Comparison of ENCODE assay signal across 7 cellular contexts in the genomic region with DNA sequence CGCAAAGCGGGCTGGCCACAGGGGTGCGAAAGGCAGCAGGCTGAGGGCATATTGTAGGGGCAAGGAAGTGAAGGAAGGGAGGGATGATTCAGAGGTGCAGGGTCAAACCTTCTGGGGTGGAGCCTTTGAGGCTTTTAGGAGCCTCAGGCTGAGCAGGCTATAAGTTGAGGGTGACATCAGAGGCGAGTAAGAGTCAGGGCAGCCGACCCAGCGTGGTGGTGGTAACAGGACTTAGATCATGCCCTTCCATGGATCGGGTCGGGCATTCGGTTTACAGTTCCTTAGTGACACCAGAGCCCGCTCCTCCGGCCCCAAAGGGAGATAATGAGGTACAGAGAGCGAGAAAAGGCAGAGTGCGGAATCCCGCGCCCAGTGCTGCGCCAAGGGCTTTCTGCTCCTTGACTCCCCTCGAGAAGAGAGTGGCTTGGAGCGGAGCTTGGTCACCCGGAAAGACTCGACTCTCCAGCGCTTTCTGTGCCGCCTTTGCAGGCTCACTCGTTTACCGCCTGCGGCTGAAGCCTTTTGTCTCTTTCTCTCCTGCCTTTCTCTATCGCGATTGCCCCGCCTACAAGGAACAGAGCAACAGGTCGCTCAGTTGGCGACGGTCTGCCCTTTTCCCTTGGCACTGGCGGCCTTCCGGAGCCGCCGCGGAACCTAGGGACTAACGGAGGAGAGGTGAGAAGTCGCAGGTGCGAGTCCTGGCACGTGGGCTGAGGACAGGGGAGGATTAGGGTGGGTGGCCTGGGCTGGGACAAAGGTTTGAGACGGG. TPM values are rescaled to one million over a fixed set of nuclear protein-coding genes. Genes with fewer than 3 reads are reported as not detected.
A peak's percentile ranks its signal among the peaks of the same experiment; 100 is the strongest.
DNase-seq lines count a peak whose midpoint lies in the region; ATAC-seq, FAIRE-seq and TF ChIP-seq lines count a peak whose summit lies in the region.

No MANE protein-coding gene starts in this region.

- H3K4me3 ChIP-seq in SK-N-MC (peak overlapping the region; percentile 81), pancreas (peak overlapping the region in 3 of 4 donors; percentile 7 to 41 (median 23))

- H3K4me1 ChIP-seq in pancreas, result peaks cover 0 to 12% (median 6%) of the 10 kb centered on the region in 3 donors

- in situ Hi-C loops in GM13977 (cut with MboI; ENCODE audit: low pct_unique_long_range_greater_than_20kb, low sequenced_read_pairs, unreplicated experiment), result loop anchor here (25.0 kb wide), 1 partner anchor 89 kb away; no protein-coding TSS in a partner anchor

- H3K27ac ChIP-seq in SK-N-MC (no peak overlapping the region), pancreas (no peak overlapping the region)

- peak overlapping the region; percentile 64 for H3K9ac ChIP-seq in SK-N-MC (ENCODE audit: insufficient read length)

- WGBS in pancreas, 2 donors, result 6 to 7% methylated on average over 41 of the region's 41 CpGs

- intact Hi-C loops in pancreas (cut with DNase I), result no loop called here

- H3K9me3 ChIP-seq in SK-N-MC (ENCODE audit: low read depth, low read length) (no peaks in the 10 kb centered on the region), pancreas (no peaks in the 10 kb centered on the region)

- peak; percentile 56 for DNase-seq in GM13977 (ENCODE audit: low spot score)
- no peak for DNase-seq in SK-N-MC (ENCODE audit: low read depth, low spot score)
- DNase-seq in pancreas, result no peak
- DNase-seq in NCI-H1930 (lab: John Stamatoyannopoulos, UW), result no peak

- TF ChIP-seq CTCF in GM13977 (IDR thresholded peaks at IDR 0.05; ENCODE audit: extremely low read depth, insufficient read depth, missing control alignments), result no peak
- TF ChIP-seq CTCF in pancreas (IDR thresholded peaks at IDR 0.05), result no peak

- peak; percentile 63 for ATAC-seq in esophagus mucosa
- peak in 2 of 4 donors; percentile 2 to 4 for ATAC-seq in pancreas
- no peak for ATAC-seq in HG03342 (IDR thresholded peaks at IDR 0.05; ENCODE audit: unreplicated experiment)
- ATAC-seq in GM21360 (IDR thresholded peaks at IDR 0.05; ENCODE audit: unreplicated experiment), result no peak

- H3K27me3 ChIP-seq in pancreas, result peaks cover 0 to 6% (median 0%) of the 10 kb centered on the region in 4 donors

- H3K36me3 ChIP-seq in SK-N-MC (ENCODE audit: insufficient read depth, low read length) (no peaks in the 10 kb centered on the region), pancreas (no peaks in the 10 kb centered on the region)

- FAIRE-seq in pancreas (lab: Jason Lieb, UNC), result no peak

RNA-seq across cellular contexts. Expression of a gene that starts 0.7 kb away (rescaled TPM):
- total RNA-seq in esophagus mucosa (0.32 TPM), pancreas (1 to 10 TPM in 3 of 6 donors, under 1 TPM in 3; 0.21 to 2.3 (median 0.85) TPM)
- 1 to 10 TPM; 1.3 TPM for polyA plus RNA-seq in pancreas

RNA-seq across cellular contexts. Expression of a gene that starts 8.8 kb away (rescaled TPM):
- 20.6 TPM for total RNA-seq in esophagus mucosa
- total RNA-seq in pancreas, result 10 to 100 TPM in 4 of 6 donors, 1 to 10 TPM in 2; 8.8 to 14.9 (median 11.0) TPM
- polyA plus RNA-seq in pancreas, result 10 to 100 TPM; 14.2 to 16.4 TPM

RNA-seq across cellular contexts. Expression of a gene that starts 15.6 kb away (rescaled TPM):
- total RNA-seq in esophagus mucosa, result not detected
- total RNA-seq in pancreas, result not detected
- under 1 TPM in 1 of 2 donors, not detected in 1; 0.12 TPM for polyA plus RNA-seq in pancreas

RNA-seq across cellular contexts. Expression of a gene that starts 15.8 kb away (rescaled TPM):
- total RNA-seq in esophagus mucosa, result 10.5 TPM
- total RNA-seq in pancreas, result 10 to 100 TPM; 10.1 to 17.2 (median 11.3) TPM
- polyA plus RNA-seq in pancreas, result 10 to 100 TPM; 18.1 to 21.2 TPM

RNA-seq across cellular contexts. Expression of a gene that starts 15.9 kb away (rescaled TPM):
- total RNA-seq in esophagus mucosa (4.6 TPM), pancreas (10 to 100 TPM in 1 of 6 donors, 1 to 10 TPM in 5; 4.9 to 11.6 (median 5.7) TPM)
- polyA plus RNA-seq in pancreas, result 10 to 100 TPM in 1 of 2 donors, 1 to 10 TPM in 1; 5.7 to 14.0 TPM
